In the genomic region with DNA sequence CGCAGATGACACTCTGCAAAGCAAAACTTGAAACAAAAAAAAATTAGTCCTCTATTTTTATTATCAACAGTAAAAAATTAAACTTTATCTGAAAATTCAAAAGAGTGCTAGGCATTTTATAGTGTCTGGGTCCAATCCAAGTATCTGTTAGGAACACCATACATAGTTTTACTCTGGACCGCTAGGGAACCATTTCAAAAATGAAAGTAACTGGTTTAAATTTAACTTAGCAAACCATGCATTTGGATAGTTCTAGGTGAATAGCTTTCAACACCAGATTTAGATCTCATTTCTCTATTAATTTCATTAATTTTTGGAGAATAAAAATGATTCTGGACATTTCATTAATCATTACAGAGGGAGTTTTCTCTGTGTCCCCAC, we compare ENCODE assay signal across 26 cellular contexts. TPM values are rescaled to one million over a fixed set of nuclear protein-coding genes. Genes with fewer than 3 reads are reported as not detected.
DNase-seq lines count a peak whose midpoint lies in the region; ATAC-seq, FAIRE-seq and TF ChIP-seq lines count a peak whose summit lies in the region.
"Had no signal": no experiment of that assay in that cellular context is flagged by ENCODE, and none has a peak within 500 bp of the region (broad histone marks: within the 10 kb centered on the region; RNA-seq: fewer than 3 reads in every experiment).

No MANE protein-coding gene starts in this region.

- no peak overlapping the region for H3K4me3 Mint-ChIP-seq in CD4-positive, alpha-beta T cell
- H3K4me3 Mint-ChIP-seq: activated naive CD8-positive, alpha-beta T cell treated with anti-CD3 and anti-CD28 coated beads, Interleukin-2, amount 10 ng/mL, durations not matched to agents 7 days and 5 days; naive B cell had no signal

- no peak overlapping the region for H3K27ac Mint-ChIP-seq in CD4-positive, alpha-beta T cell
- H3K27ac Mint-ChIP-seq: activated naive CD8-positive, alpha-beta T cell treated with anti-CD3 and anti-CD28 coated beads, Interleukin-2, amount 10 ng/mL, durations not matched to agents 7 days and 5 days; CD4-positive, CD25-positive, alpha-beta regulatory T cell; naive B cell had no signal

- H3K4me3 ChIP-seq in endocrine pancreas (ENCODE audit: control insufficient read depth, insufficient read depth, low read length) (peak overlapping the region; percentile 60), HepG2 (replicated peaks in 1 of 3; ENCODE audit: insufficient read depth in 1 of 3, low read depth in 2 of 3, low read length in 3 of 3) (no peak overlapping the region; a peak in 1 of 6 replicates), stomach smooth muscle (ENCODE audit: low read length in 2 of 2) (peak overlapping the region; percentile 4 to 30), Peyer's patch (peak overlapping the region in 1 of 4 donors; percentile 8)

- no peaks in the 10 kb centered on the region for H3K27me3 Mint-ChIP-seq in CD4-positive, alpha-beta T cell
- H3K27me3 Mint-ChIP-seq: activated naive CD8-positive, alpha-beta T cell treated with anti-CD3 and anti-CD28 coated beads, Interleukin-2, amount 10 ng/mL, durations not matched to agents 7 days and 5 days had no signal

- no peak for FAIRE-seq in HepG2 (lab: Jason Lieb, UNC)
- FAIRE-seq: endothelial cell of umbilical vein, urothelium cell line had no signal

- H3K9me3 Mint-ChIP-seq in CD4-positive, alpha-beta T cell = peaks cover 5% of the 10 kb centered on the region

- H3K27me3 ChIP-seq in endocrine pancreas (ENCODE audit: control insufficient read depth, insufficient read depth, low read length) (no peaks in the 10 kb centered on the region), HepG2 (ENCODE audit: control insufficient read depth in 1 of 2, insufficient read depth in 2 of 2, low read length in 2 of 2) (peaks cover 0 to 1% of the 10 kb centered on the region in 2 experiments; a peak in 1 of 5 replicates), stomach smooth muscle (ENCODE audit: control insufficient read depth in 1 of 2, insufficient read depth in 2 of 2, low read length in 2 of 2) (no peaks in the 10 kb centered on the region), Peyer's patch (no peaks in the 10 kb centered on the region)
- H3K27me3 ChIP-seq in CD4-positive, alpha-beta T cell (ENCODE audit: control insufficient read depth, insufficient read depth, low read length) = no peaks in the 10 kb centered on the region
- H3K27me3 ChIP-seq: brain microvascular endothelial cell had no signal

- H4K20me1 ChIP-seq in HepG2 (ENCODE audit: insufficient read depth, low read length) = no peaks in the 10 kb centered on the region

- H3K9ac ChIP-seq in endocrine pancreas (ENCODE audit: control insufficient read depth, insufficient read depth, low read length) (no peak overlapping the region), HepG2 (ENCODE audit: insufficient read depth, low read depth, low read length) (no peak overlapping the region), stomach smooth muscle (ENCODE audit: low read length in 2 of 2) (no peak overlapping the region)

- H3K27ac ChIP-seq in HepG2 (ENCODE audit: extremely low read length, insufficient read depth, low read length) (no peak overlapping the region), stomach smooth muscle (ENCODE audit: low read length) (no peak overlapping the region), Peyer's patch (no peak overlapping the region)
- no peak overlapping the region for H3K27ac ChIP-seq in CD4-positive, alpha-beta T cell (ENCODE audit: low read depth, low read length)
- H3K27ac ChIP-seq: brain microvascular endothelial cell, RWPE1, WERI-Rb-1 had no signal

- no peaks in the 10 kb centered on the region for H3K4me1 ChIP-seq in endocrine pancreas (ENCODE audit: control insufficient read depth, insufficient read depth, low read length)
- H3K4me1 ChIP-seq in HepG2 (ENCODE audit: insufficient read depth, low read length) = peaks cover 25% of the 10 kb centered on the region
- no peaks in the 10 kb centered on the region for H3K4me1 ChIP-seq in stomach smooth muscle (ENCODE audit: control insufficient read depth, insufficient read depth, low read length)
- no peaks in the 10 kb centered on the region for H3K4me1 ChIP-seq in Peyer's patch

- no peak for TF ChIP-seq CTCF in HepG2 (CRISPR knock-in tag; IDR thresholded peaks at IDR 0.05)
- no peak for TF ChIP-seq CTCF in GM10266 (IDR thresholded peaks at IDR 0.05; ENCODE audit: control insufficient read depth, insufficient read depth, low read depth, missing control alignments)
- TF ChIP-seq CTCF in CD4-positive, alpha-beta T cell (IDR thresholded peaks at IDR 0.05) = no peak
- no peak for TF ChIP-seq CTCF in Peyer's patch (IDR thresholded peaks at IDR 0.05)

- no peaks in the 10 kb centered on the region for H3K79me2 ChIP-seq in HepG2 (ENCODE audit: insufficient read depth, low read length)

- intact Hi-C loops in HepG2 (cut with micrococcal nuclease; ENCODE audit: unreplicated experiment) = no loop called here
- intact Hi-C loops in CD4-positive, alpha-beta T cell (cut with DNase I, micrococcal nuclease) = no loop called here

- POLR2A ChIA-PET in HepG2 (lab: Yijun Ruan, JAX) = interaction anchor here (0.7 to 1.2 kb wide), 2 partner anchors 32 to 37 kb away, joined by 3 read pairs; a partner anchor contains a TSS
- POLR2A ChIA-PET in CD4-positive, alpha-beta T cell (lab: Charles Lee) = no interaction called here

- ATAC-seq in HepG2 = no peak
- no peak for ATAC-seq in CD4-positive, alpha-beta T cell (ENCODE audit: poor library complexity)
- ATAC-seq: SK-N-SH treated with all-trans-retinoic acid at 6 μM for 48 hours had no signal

- H3K36me3 Mint-ChIP-seq in CD4-positive, alpha-beta T cell (ENCODE audit: low read depth) = peaks cover 33% of the 10 kb centered on the region
- H3K36me3 Mint-ChIP-seq: activated naive CD8-positive, alpha-beta T cell treated with anti-CD3 and anti-CD28 coated beads, Interleukin-2, amount 10 ng/mL, durations not matched to agents 7 days and 5 days had no signal

- H3K36me3 ChIP-seq in endocrine pancreas (ENCODE audit: control insufficient read depth, insufficient read depth, low read length) = no peaks in the 10 kb centered on the region
- H3K36me3 ChIP-seq in HepG2 (replicated peaks in 1 of 2; ENCODE audit: control insufficient read depth in 1 of 2, insufficient read depth in 2 of 2, low read length in 2 of 2) = no peaks in the 10 kb centered on the region
- H3K36me3 ChIP-seq in stomach smooth muscle (ENCODE audit: control insufficient read depth in 2 of 2, insufficient read depth in 2 of 2, low read length in 2 of 2) = no peaks in the 10 kb centered on the region
- H3K36me3 ChIP-seq in Peyer's patch = peaks cover 0 to 7% (median 0%) of the 10 kb centered on the region in 3 donors
- H3K36me3 ChIP-seq: brain microvascular endothelial cell, WERI-Rb-1 had no signal

- H2AFZ ChIP-seq in HepG2 (ENCODE audit: low read length) = no peak overlapping the region

- no peak for TF ChIP-seq POLR2A in HepG2 (IDR thresholded peaks at IDR 0.05; ENCODE audit: insufficient read depth in 1 of 2, low read depth in 2 of 2, low read length in 2 of 2)
- TF ChIP-seq POLR2A in Peyer's patch (IDR thresholded peaks at IDR 0.05) = no peak

- no peak for TF ChIP-seq RAD21 in HepG2 (CRISPR knock-in tag; IDR thresholded peaks at IDR 0.05)

- no peak for TF ChIP-seq EP300 in HepG2 (IDR thresholded peaks at IDR 0.05; ENCODE audit: low read depth in 2 of 2, low read length in 2 of 2)
- TF ChIP-seq EP300 in HepG2 (CRISPR knock-in tag; IDR thresholded peaks at IDR 0.05; ENCODE audit: borderline replicate concordance) = no peak

- peak overlapping the region; percentile 56 for H3K4me2 ChIP-seq in HepG2 (ENCODE audit: low read depth, low read length)

- CTCF ChIA-PET in HepG2 (lab: Yijun Ruan, JAX; ENCODE audit: low intra/inter-chr PET ratio, low total read pairs) = no interaction called here
- CTCF ChIA-PET in CD4-positive, alpha-beta T cell (lab: Charles Lee) = no interaction called here

- no TSS peak for BruUV-seq in HepG2 (replicated peaks; lab: Mats Ljungman, UMichigan)

- peak; percentile 2 for DNase-seq in M059J (ENCODE audit: low read depth)
- no peak for DNase-seq in HepG2 (ENCODE audit: low spot score)
- no peak for DNase-seq in GM10266 (ENCODE audit: extremely low spot score)
- DNase-seq in CD4-positive, alpha-beta T cell = no peak
- no peak for DNase-seq in Peyer's patch
- DNase-seq: activated CD4-positive, alpha-beta T cell treated with anti-CD3 and anti-CD28 coated beads, Interleukin-2, amount 50 U/mL, for 1 hour; activated naive CD8-positive, alpha-beta T cell treated with anti-CD3 and anti-CD28 coated beads, Interleukin-2, amount 10 ng/mL, durations not matched to agents 7 days and 5 days; brain microvascular endothelial cell; CD4-positive, CD25-positive, alpha-beta regulatory T cell; foreskin melanocyte; hypothalamus; mammary epithelial cell; MM.1S; naive B cell; NCI-H146; nucleus accumbens; WERI-Rb-1 had no signal

- H3K4me1 Mint-ChIP-seq in CD4-positive, alpha-beta T cell (ENCODE audit: low read depth) = no peaks in the 10 kb centered on the region
- H3K4me1 Mint-ChIP-seq: activated naive CD8-positive, alpha-beta T cell treated with anti-CD3 and anti-CD28 coated beads, Interleukin-2, amount 10 ng/mL, durations not matched to agents 7 days and 5 days; CD4-positive, CD25-positive, alpha-beta regulatory T cell; naive B cell had no signal

- 27% methylated on average over 2 of the region's 2 CpGs for WGBS in HepG2 (ENCODE audit: low lambda C conversion rate)

- in situ Hi-C loops in HepG2 (cut with HindIII; ENCODE audit: extremely low pct_ligation_motif_present, low pct_unique_long_range_greater_than_20kb) = no loop called here

- H3K9me3 ChIP-seq in endocrine pancreas (ENCODE audit: control insufficient read depth, low read length) (no peaks in the 10 kb centered on the region), HepG2 (ENCODE audit: low read length) (peaks cover 8% of the 10 kb centered on the region; the same call in 1 of the 2 replicates), stomach smooth muscle (ENCODE audit: control insufficient read depth in 2 of 2, low read length in 2 of 2) (peaks cover 0 to 3% of the 10 kb centered on the region in 2 donors), Peyer's patch (no peaks in the 10 kb centered on the region)
- H3K9me3 ChIP-seq in CD4-positive, alpha-beta T cell (ENCODE audit: control insufficient read depth, low read length) = peaks cover 12% of the 10 kb centered on the region

RNA-seq across cellular contexts. Expression of a gene that starts 1.2 kb away (rescaled TPM):
- total RNA-seq in M059J (2014; rRNA removed; shearing (Covaris generic)) = not detected in 2 replicates
- total RNA-seq in HepG2 (2016; rRNA removed; fragmentation: Illumina TruSeq; extraction: Trizol) (0.49 and 0.59 TPM in 2 replicates), Peyer's patch (1 to 10 TPM in 3 of 4 donors, not detected in 1; 4.5 to 8.6 (median 7.5) TPM)
- not detected in 2 replicates for total RNA-seq in HepG2 (2016; cell fraction: cytosol; rRNA removed; fragmentation: Illumina TruSeq; extraction: Trizol; ENCODE audit: low read depth)
- 0.32 TPM in 1 of 2 replicates, not detected in the other for total RNA-seq in HepG2 (2016; cell fraction: insoluble cytoplasmic fraction; rRNA removed; fragmentation: Illumina TruSeq; extraction: Trizol)
- 0.19 and 0.21 TPM in 2 replicates for total RNA-seq in HepG2 (2016; cell fraction: membrane; rRNA removed; fragmentation: Illumina TruSeq; extraction: Trizol)
- total RNA-seq in HepG2 (2016; cell fraction: nucleus; rRNA removed; fragmentation: Illumina TruSeq; extraction: Trizol) = 0.28 and 1.6 TPM in 2 replicates
- 0.26 and 0.67 TPM in 2 replicates for polyA plus RNA-seq in HepG2 (2011; rRNA removed)
- polyA plus RNA-seq in HepG2 (2011; cell fraction: cytosol; rRNA removed) = 0.17 and 0.38 TPM in 2 replicates
- 0.35 and 0.50 TPM in 2 replicates for polyA plus RNA-seq in HepG2 (2011; cell fraction: nucleus; rRNA removed)
- polyA plus RNA-seq in HepG2 (2012) = 1.7 and 2.7 TPM in 2 replicates
- polyA plus RNA-seq in HepG2 (2016; cell fraction: cytosol; fragmentation: Illumina TruSeq; extraction: Trizol; ENCODE audit: low read depth) = 0.08 TPM in 1 of 2 replicates, not detected in the other
- 0.22 and 0.24 TPM in 2 replicates for polyA plus RNA-seq in HepG2 (2016; cell fraction: insoluble cytoplasmic fraction; fragmentation: Illumina TruSeq; extraction: Trizol; ENCODE audit: low read depth)
- polyA plus RNA-seq in HepG2 (2016; cell fraction: membrane; fragmentation: Illumina TruSeq; extraction: Trizol; ENCODE audit: low read depth) = 0.14 and 0.16 TPM in 2 replicates
- polyA plus RNA-seq in HepG2 (2016; cell fraction: nucleus; fragmentation: Illumina TruSeq; extraction: Trizol; ENCODE audit: insufficient read depth, low read depth) = 1.4 and 1.5 TPM in 2 replicates
- polyA minus RNA-seq in HepG2 (2011; rRNA and poly(A)+ RNA removed; ENCODE audit: low replicate concordance) = 0.56 TPM in 1 of 2 replicates, not detected in the other
- 0.69 TPM in 1 of 2 replicates, not detected in the other for polyA minus RNA-seq in HepG2 (2011; cell fraction: cytosol; rRNA and poly(A)+ RNA removed)
- 0.25 TPM in 1 of 2 replicates, not detected in the other for polyA minus RNA-seq in HepG2 (2011; cell fraction: nucleus; rRNA and poly(A)+ RNA removed)
- total RNA-seq in CD4-positive, alpha-beta T cell = 1 to 10 TPM; 1.2 TPM
- total RNA-seq: endothelial cell of umbilical vein, G401, mammary epithelial cell had no signal
- polyA plus RNA-seq: endothelial cell of umbilical vein, mammary epithelial cell had no signal

RNA-seq across cellular contexts. Expression of a gene that starts 37.1 kb away (rescaled TPM):
- 0.34 and 1.5 TPM in 2 replicates for total RNA-seq in M059J (2014; rRNA removed; shearing (Covaris generic))
- total RNA-seq in HepG2 (2016; rRNA removed; fragmentation: Illumina TruSeq; extraction: Trizol) = 2.1 and 7.2 TPM in 2 replicates
- total RNA-seq in HepG2 (2016; cell fraction: cytosol; rRNA removed; fragmentation: Illumina TruSeq; extraction: Trizol; ENCODE audit: low read depth) = 1.5 and 2.2 TPM in 2 replicates
- total RNA-seq in HepG2 (2016; cell fraction: insoluble cytoplasmic fraction; rRNA removed; fragmentation: Illumina TruSeq; extraction: Trizol) = 3.0 and 6.9 TPM in 2 replicates
- total RNA-seq in HepG2 (2016; cell fraction: membrane; rRNA removed; fragmentation: Illumina TruSeq; extraction: Trizol) = 2.9 and 3.1 TPM in 2 replicates
- 14.3 and 14.6 TPM in 2 replicates for total RNA-seq in HepG2 (2016; cell fraction: nucleus; rRNA removed; fragmentation: Illumina TruSeq; extraction: Trizol)
- 4.7 and 6.2 TPM in 2 replicates for polyA plus RNA-seq in HepG2 (2011; rRNA removed)
- 2.1 and 3.2 TPM in 2 replicates for polyA plus RNA-seq in HepG2 (2011; cell fraction: cytosol; rRNA removed)
- polyA plus RNA-seq in HepG2 (2011; cell fraction: nucleus; rRNA removed) = 16.5 and 24.0 TPM in 2 replicates
- 6.6 and 6.7 TPM in 2 replicates for polyA plus RNA-seq in HepG2 (2012)
- 1.9 and 2.1 TPM in 2 replicates for polyA plus RNA-seq in HepG2 (2016; cell fraction: cytosol; fragmentation: Illumina TruSeq; extraction: Trizol; ENCODE audit: low read depth)
- polyA plus RNA-seq in HepG2 (2016; cell fraction: insoluble cytoplasmic fraction; fragmentation: Illumina TruSeq; extraction: Trizol; ENCODE audit: low read depth) = 2.6 and 2.9 TPM in 2 replicates
- 2.3 and 2.6 TPM in 2 replicates for polyA plus RNA-seq in HepG2 (2016; cell fraction: membrane; fragmentation: Illumina TruSeq; extraction: Trizol; ENCODE audit: low read depth)
- polyA plus RNA-seq in HepG2 (2016; cell fraction: nucleus; fragmentation: Illumina TruSeq; extraction: Trizol; ENCODE audit: insufficient read depth, low read depth) = 40.3 and 41.1 TPM in 2 replicates
- 0.82 and 1.7 TPM in 2 replicates for polyA minus RNA-seq in HepG2 (2011; rRNA and poly(A)+ RNA removed; ENCODE audit: low replicate concordance)
- 1.6 and 2.0 TPM in 2 replicates for polyA minus RNA-seq in HepG2 (2011; cell fraction: cytosol; rRNA and poly(A)+ RNA removed)
- 9.9 and 14.3 TPM in 2 replicates for polyA minus RNA-seq in HepG2 (2011; cell fraction: nucleus; rRNA and poly(A)+ RNA removed)
- 10 to 100 TPM; 12.7 to 12.8 TPM for total RNA-seq in CD4-positive, alpha-beta T cell
- 100 to 1,000 TPM in 1 of 4 donors, 10 to 100 TPM in 3; 37.1 to 119 (median 94.7) TPM for total RNA-seq in Peyer's patch

RNA-seq across cellular contexts. Expression of a gene that starts 37.5 kb away (rescaled TPM):
- not detected in 2 replicates for total RNA-seq in M059J (2014; rRNA removed; shearing (Covaris generic))
- total RNA-seq in HepG2 (2016; rRNA removed; fragmentation: Illumina TruSeq; extraction: Trizol) (27.6 and 58.0 TPM in 2 replicates), Peyer's patch (1 to 10 TPM in 2 of 4 donors, not detected in 2; 3.2 to 3.5 TPM)
- total RNA-seq in HepG2 (2016; cell fraction: cytosol; rRNA removed; fragmentation: Illumina TruSeq; extraction: Trizol; ENCODE audit: low read depth) = 7.0 and 7.4 TPM in 2 replicates
- 25.4 and 56.7 TPM in 2 replicates for total RNA-seq in HepG2 (2016; cell fraction: insoluble cytoplasmic fraction; rRNA removed; fragmentation: Illumina TruSeq; extraction: Trizol)
- 11.6 and 12.3 TPM in 2 replicates for total RNA-seq in HepG2 (2016; cell fraction: membrane; rRNA removed; fragmentation: Illumina TruSeq; extraction: Trizol)
- total RNA-seq in HepG2 (2016; cell fraction: nucleus; rRNA removed; fragmentation: Illumina TruSeq; extraction: Trizol) = 72.8 and 74.4 TPM in 2 replicates
- 35.1 and 48.7 TPM in 2 replicates for polyA plus RNA-seq in HepG2 (2011; rRNA removed)
- polyA plus RNA-seq in HepG2 (2011; cell fraction: cytosol; rRNA removed) = 18.9 and 37.4 TPM in 2 replicates
- polyA plus RNA-seq in HepG2 (2011; cell fraction: nucleus; rRNA removed) = 73.5 and 117 TPM in 2 replicates
- polyA plus RNA-seq in HepG2 (2012) = 46.7 and 65.0 TPM in 2 replicates
- 4.0 and 4.8 TPM in 2 replicates for polyA plus RNA-seq in HepG2 (2016; cell fraction: cytosol; fragmentation: Illumina TruSeq; extraction: Trizol; ENCODE audit: low read depth)
- 21.2 and 23.4 TPM in 2 replicates for polyA plus RNA-seq in HepG2 (2016; cell fraction: insoluble cytoplasmic fraction; fragmentation: Illumina TruSeq; extraction: Trizol; ENCODE audit: low read depth)
- 6.0 and 7.5 TPM in 2 replicates for polyA plus RNA-seq in HepG2 (2016; cell fraction: membrane; fragmentation: Illumina TruSeq; extraction: Trizol; ENCODE audit: low read depth)
- 107 and 113 TPM in 2 replicates for polyA plus RNA-seq in HepG2 (2016; cell fraction: nucleus; fragmentation: Illumina TruSeq; extraction: Trizol; ENCODE audit: insufficient read depth, low read depth)
- 18.4 TPM in 1 of 2 replicates, not detected in the other for polyA minus RNA-seq in HepG2 (2011; rRNA and poly(A)+ RNA removed; ENCODE audit: low replicate concordance)
- polyA minus RNA-seq in HepG2 (2011; cell fraction: cytosol; rRNA and poly(A)+ RNA removed) = 13.9 and 27.5 TPM in 2 replicates
- polyA minus RNA-seq in HepG2 (2011; cell fraction: nucleus; rRNA and poly(A)+ RNA removed) = 74.5 and 137 TPM in 2 replicates
- not detected for total RNA-seq in CD4-positive, alpha-beta T cell
- total RNA-seq: activated naive CD8-positive, alpha-beta T cell treated with anti-CD3 and anti-CD28 coated beads, Interleukin-2, amount 10 ng/mL, durations not matched to agents 7 days and 5 days; CD4-positive, CD25-positive, alpha-beta regulatory T cell; endothelial cell of umbilical vein; G401; mammary epithelial cell; subcutaneous adipose tissue; T-helper 2 cell treated with Interferon-gamma antibody and Interleukin-4, amounts not matched to agents 100 ng/mL and 5 ng/mL, for 36 hours had no signal
- polyA plus RNA-seq: CD4-positive, CD25-positive, alpha-beta regulatory T cell; endothelial cell of umbilical vein; mammary epithelial cell had no signal

Comparison
In these comparisons a context has a peak if more than half of its experiments do, and no peak if none do; other contexts are left out.
1. H3K4me3 ChIP-seq: peak in endocrine pancreas (single experiment) and stomach smooth muscle (2 of 2); none in HepG2 (0 of 3).